Comparison of ENCODE assay signal across 8 cellular contexts in genomic region chr3:53072653-53073552, GRCh38. TPM values are rescaled to one million over a fixed set of nuclear protein-coding genes. Genes with fewer than 3 reads are reported as not detected.
DNase-seq lines count a peak whose midpoint lies in the region; ATAC-seq and TF ChIP-seq lines count a peak whose summit lies in the region.

No MANE protein-coding gene starts in this region.

- H3K36me3 ChIP-seq in brain microvascular endothelial cell (replicated peaks) (no peaks in the 10 kb centered on the region), smooth muscle cell (ENCODE audit: low read depth) (no peaks in the 10 kb centered on the region)

- no peaks in the 10 kb centered on the region for H3K9me3 ChIP-seq in smooth muscle cell (replicated peaks; ENCODE audit: low read depth)

- WGBS in smooth muscle cell (ENCODE audit: low lambda C conversion rate) = 21% methylated on average over 28 of the region's 32 CpGs

- in situ Hi-C loops in brain microvascular endothelial cell (cut with HindIII; ENCODE audit: low pct_ligation_motif_present, low sequenced_read_pairs) = no loop called here

- TF ChIP-seq CTCF in brain microvascular endothelial cell (IDR thresholded peaks at IDR 0.05; ENCODE audit: low read depth, low read length, missing control alignments) (peak; percentile 99), smooth muscle cell (IDR thresholded peaks at IDR 0.05; ENCODE audit: borderline replicate concordance, insufficient read depth, poor library complexity, severe bottlenecking) (peak; percentile 88)

- H3K27ac ChIP-seq in brain microvascular endothelial cell (no peak overlapping the region), smooth muscle cell (ENCODE audit: low read depth) (no peak overlapping the region)

- peak overlapping the region; percentile 92 for H3K4me2 ChIP-seq in smooth muscle cell

- peak; percentile 86 for ATAC-seq in HG02884 (IDR thresholded peaks at IDR 0.05; ENCODE audit: unreplicated experiment)

- peak overlapping the region; percentile 92 for H2AFZ ChIP-seq in smooth muscle cell (ENCODE audit: low read depth)

- H4K20me1 ChIP-seq in smooth muscle cell (ENCODE audit: low read depth) = no peaks in the 10 kb centered on the region

- H3K27me3 ChIP-seq in brain microvascular endothelial cell (replicated peaks) = no peaks in the 10 kb centered on the region
- H3K27me3 ChIP-seq in smooth muscle cell (ENCODE audit: low read depth) = no peaks in the 10 kb centered on the region

- H3F3A ChIP-seq in smooth muscle cell (ENCODE audit: low read depth) = no peaks in the 10 kb centered on the region

- no peaks in the 10 kb centered on the region for H3K79me2 ChIP-seq in smooth muscle cell (ENCODE audit: low read depth)

- H3K4me1 ChIP-seq in smooth muscle cell (ENCODE audit: low read depth) = peaks cover 7% of the 10 kb centered on the region

- peak; percentile 71 to 77 for DNase-seq in NCI-H2081 (lab: John Stamatoyannopoulos, UW)
- DNase-seq in NCI-H2081 treated with DMSO at 0.1 percent for 48 hours (lab: John Stamatoyannopoulos, UW) = no peak
- peak; percentile 35 for DNase-seq in NCI-H1694 treated with DMSO at 0.1 percent for 48 hours (lab: John Stamatoyannopoulos, UW)
- peak; percentile 80 for DNase-seq in UCSD-AML1 (lab: John Stamatoyannopoulos, UW; ENCODE audit: unreplicated experiment)
- peak; percentile 69 for DNase-seq in brain microvascular endothelial cell
- peak; percentile 89 for DNase-seq in iPS-NIHi11 (ENCODE audit: low spot score)
- peak; percentile 15 for DNase-seq in smooth muscle cell (lab: John Stamatoyannopoulos, UW; ENCODE audit: unreplicated experiment)

- H3K4me3 ChIP-seq in brain microvascular endothelial cell (ENCODE audit: low read depth, low read length) = peak overlapping the region; percentile 61
- peak overlapping the region; percentile 49 for H3K4me3 ChIP-seq in smooth muscle cell

- no peak overlapping the region for H3K9ac ChIP-seq in smooth muscle cell (ENCODE audit: low read depth)

RNA-seq across cellular contexts. Expression of gene SFMBT1, which starts 27.0 kb away (rescaled TPM):
- total RNA-seq in smooth muscle cell = 2.2 and 2.4 TPM in 2 replicates
- 1.3 and 1.4 TPM in 2 replicates for polyA plus RNA-seq in smooth muscle cell

RNA-seq across cellular contexts. Expression of gene RFT1, which starts 57.3 kb away (rescaled TPM):
- 13.3 and 16.4 TPM in 2 replicates for total RNA-seq in smooth muscle cell
- polyA plus RNA-seq in smooth muscle cell = 25.7 and 30.1 TPM in 2 replicates
